In the genomic region with DNA sequence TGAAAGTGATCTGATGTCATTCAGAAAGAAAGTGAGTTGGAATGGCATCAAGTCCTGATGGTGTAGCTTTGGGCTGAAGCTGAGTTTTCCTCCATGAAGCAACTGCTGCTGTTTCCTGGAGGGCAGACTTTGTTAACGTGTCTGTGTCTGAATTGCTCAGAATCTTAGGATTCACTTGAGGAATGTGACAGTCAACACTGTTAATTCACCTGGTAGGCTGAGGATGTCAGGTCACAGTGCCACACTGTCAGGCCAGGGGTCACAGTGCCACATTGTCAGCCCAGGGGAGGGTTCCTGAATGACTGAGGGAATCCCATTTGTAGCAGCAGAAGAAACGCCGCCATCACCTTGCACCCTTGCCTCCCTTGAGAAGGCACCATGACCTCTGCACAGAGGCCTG, we compare ENCODE assay signal across 16 cellular contexts. TPM values are rescaled to one million over a fixed set of nuclear protein-coding genes. Genes with fewer than 3 reads are reported as not detected.
"Had no signal": no experiment of that assay in that cellular context is flagged by ENCODE, and none has a peak within 500 bp of the region (broad histone marks: within the 10 kb centered on the region; RNA-seq: fewer than 3 reads in every experiment).

No MANE protein-coding gene starts in this region.

- H3K4me1 ChIP-seq: testis had no signal

- H3K9me3 Mint-ChIP-seq: activated naive CD4-positive, alpha-beta T cell treated with anti-CD3 and anti-CD28 coated beads for 36 hours; activated T-helper 17 cell treated with anti-CD3 and anti-CD28 coated beads, Interleukin-2, amount 50 U/mL, for 72 hours; natural killer cell treated with Interleukin-12 subunit alpha and Interleukin-12 subunit beta and Interleukin-15 and Interleukin-18, amount 100 ng/mL, for 72 hours had no signal

- H3K4me1 Mint-ChIP-seq: activated T-helper 17 cell treated with anti-CD3 and anti-CD28 coated beads, Interleukin-2, amount 50 U/mL, for 72 hours had no signal

- H3K27ac ChIP-seq: ascending aorta, left lung, spleen, stomach, testis, VCaP had no signal

- H3K36me3 Mint-ChIP-seq: natural killer cell treated with Interleukin-12 subunit alpha and Interleukin-12 subunit beta and Interleukin-15 and Interleukin-18, amount 100 ng/mL, for 72 hours had no signal

- H3K4me3 Mint-ChIP-seq: activated naive CD4-positive, alpha-beta T cell treated with anti-CD3 and anti-CD28 coated beads for 36 hours; activated T-helper 17 cell treated with anti-CD3 and anti-CD28 coated beads, Interleukin-2, amount 50 U/mL, for 72 hours; natural killer cell treated with Interleukin-12 subunit alpha and Interleukin-12 subunit beta and Interleukin-15 and Interleukin-18, amount 100 ng/mL, for 72 hours had no signal

- H3K36me3 ChIP-seq: ascending aorta, left lung, spleen, stomach had no signal

- H3K4me3 ChIP-seq: ascending aorta, left lung, spleen, stomach, testis had no signal

- H3K27ac Mint-ChIP-seq: activated naive CD4-positive, alpha-beta T cell treated with anti-CD3 and anti-CD28 coated beads for 36 hours; activated T-helper 17 cell treated with anti-CD3 and anti-CD28 coated beads, Interleukin-2, amount 50 U/mL, for 72 hours; natural killer cell treated with Interleukin-12 subunit alpha and Interleukin-12 subunit beta and Interleukin-15 and Interleukin-18, amount 100 ng/mL, for 72 hours had no signal

- DNase-seq: activated CD4-positive, alpha-beta T cell treated with anti-CD3 and anti-CD28 coated beads, Interleukin-2, amount 50 U/mL, for 48 hours; activated naive CD4-positive, alpha-beta T cell treated with anti-CD3 and anti-CD28 coated beads for 36 hours; dermis blood vessel endothelial cell; head of caudate nucleus; left lung; mammary epithelial cell; spleen; stomach; T1000; testis had no signal

- H3K9me3 ChIP-seq: ascending aorta, left lung, spleen, stomach, testis had no signal

- H3K27me3 ChIP-seq: ascending aorta, left lung, spleen, stomach, testis had no signal

RNA-seq across cellular contexts. Expression of a gene that starts 39.4 kb away (rescaled TPM):
- total RNA-seq: activated naive CD4-positive, alpha-beta T cell treated with anti-CD3 and anti-CD28 coated beads for 36 hours; activated T-helper 17 cell treated with anti-CD3 and anti-CD28 coated beads, Interleukin-2, amount 50 U/mL, for 72 hours; ascending aorta; dermis blood vessel endothelial cell; natural killer cell treated with Interleukin-12 subunit alpha and Interleukin-12 subunit beta and Interleukin-15 and Interleukin-18, amount 100 ng/mL, for 72 hours; pulmonary artery endothelial cell; sciatic nerve had no signal
